ENCODE assay signal across 1 cellular context in the genomic region with DNA sequence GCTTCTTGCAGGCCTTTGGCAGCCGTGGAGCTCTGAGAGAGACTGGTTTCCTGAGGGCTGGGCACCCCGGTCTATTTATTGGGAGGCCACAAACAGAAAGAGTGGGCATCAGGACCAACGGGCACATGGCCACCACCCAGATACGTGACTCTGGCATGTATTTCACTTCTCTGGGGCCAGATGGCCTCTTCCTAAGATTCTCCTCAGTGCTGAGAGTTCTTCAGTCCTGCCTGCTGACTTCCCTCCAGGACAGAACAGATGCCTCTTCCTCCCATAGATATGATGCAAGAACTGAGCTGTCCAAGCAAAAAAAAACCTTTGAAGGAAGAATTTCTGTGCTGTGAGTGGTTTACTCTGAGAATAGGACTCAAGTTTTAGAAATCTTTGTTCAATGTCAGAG.
TF ChIP-seq lines count a peak whose summit lies in the region.

No MANE protein-coding gene starts in this region.

TF ChIP-seq in A549, 52 proteins besides CTCF, POLR2A, EP300 and RAD21 (continued from another document):
- TF ChIP-seq, protein P1, sequence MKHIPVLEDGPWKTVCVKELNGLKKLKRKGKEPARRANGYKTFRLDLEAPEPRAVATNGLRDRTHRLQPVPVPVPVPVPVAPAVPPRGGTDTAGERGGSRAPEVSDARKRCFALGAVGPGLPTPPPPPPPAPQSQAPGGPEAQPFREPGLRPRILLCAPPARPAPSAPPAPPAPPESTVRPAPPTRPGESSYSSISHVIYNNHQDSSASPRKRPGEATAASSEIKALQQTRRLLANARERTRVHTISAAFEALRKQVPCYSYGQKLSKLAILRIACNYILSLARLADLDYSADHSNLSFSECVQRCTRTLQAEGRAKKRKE (CRISPR knock-in tag; IDR thresholded peaks at IDR 0.05; ENCODE audit: low read depth) = no peak
- TF ChIP-seq EHF (CRISPR knock-in tag; IDR thresholded peaks at IDR 0.05) (no peak), NFE2L2 (conservative IDR thresholded peaks at IDR 0.05; ENCODE audit: low read length) (no peak)
